In the genomic region with DNA sequence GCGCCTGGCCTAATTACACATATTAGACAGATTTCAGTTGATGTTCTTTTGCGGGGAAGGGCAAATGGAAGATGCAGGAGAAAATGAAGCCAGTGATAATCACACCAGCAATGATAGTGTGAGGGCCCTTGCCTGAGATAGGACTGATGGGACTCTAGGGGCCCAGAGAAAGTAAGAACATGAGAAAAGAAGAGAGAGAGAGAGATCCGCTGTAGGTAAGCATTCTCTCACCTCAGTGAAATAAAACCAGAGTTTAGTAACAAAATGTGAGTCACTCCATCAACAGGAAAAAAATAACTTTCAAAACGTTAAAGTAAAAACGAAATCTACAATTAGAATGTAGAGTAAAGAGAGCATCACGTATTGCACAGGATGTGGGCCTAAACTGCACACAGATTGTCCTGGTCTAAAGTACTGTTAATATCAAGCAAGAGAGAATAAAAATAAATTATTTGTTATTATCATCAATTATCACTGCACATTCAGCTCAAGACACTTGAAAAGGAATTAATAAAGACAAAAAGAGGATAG, we compare ENCODE assay signal across 27 cellular contexts. TPM values are rescaled to one million over a fixed set of nuclear protein-coding genes. Genes with fewer than 3 reads are reported as not detected.
"Had no signal": no experiment of that assay in that cellular context is flagged by ENCODE, and none has a peak within 500 bp of the region (broad histone marks: within the 10 kb centered on the region; RNA-seq: fewer than 3 reads in every experiment).

No MANE protein-coding gene starts in this region.

- H3K9me3 ChIP-seq: Peyer's patch had no signal

- H3K27ac Mint-ChIP-seq: activated naive CD4-positive, alpha-beta T cell treated with anti-CD3 and anti-CD28 coated beads, Interleukin-2, amount 10 ng/mL, durations not matched to agents 7 days and 5 days; activated naive CD8-positive, alpha-beta T cell treated with anti-CD3 and anti-CD28 coated beads for 36 hours; activated T-helper 2 cell treated with anti-CD3 and anti-CD28 coated beads, Interferon-gamma antibody, Interleukin-2, Interleukin-4, amounts not matched to agents 10 μg/mL and 5 μg/mL and 100 μg/mL, durations not matched to agents 14 hours and 24 hours and 36 hours; T-helper 1 cell treated with Interleukin-12 subunit alpha and Interleukin-12 subunit beta and Interleukin-4 antibody, amounts not matched to agents 30 μg/mL and 1 μg/mL, for 36 hours had no signal

- H3K36me3 Mint-ChIP-seq: activated naive CD4-positive, alpha-beta T cell treated with anti-CD3 and anti-CD28 coated beads, Interleukin-2, amount 10 ng/mL, durations not matched to agents 7 days and 5 days; activated naive CD8-positive, alpha-beta T cell treated with anti-CD3 and anti-CD28 coated beads for 36 hours had no signal

- H3K4me1 Mint-ChIP-seq: activated naive CD4-positive, alpha-beta T cell treated with anti-CD3 and anti-CD28 coated beads, Interleukin-2, amount 10 ng/mL, durations not matched to agents 7 days and 5 days; activated naive CD8-positive, alpha-beta T cell treated with anti-CD3 and anti-CD28 coated beads for 36 hours had no signal

- H3K36me3 ChIP-seq: brain microvascular endothelial cell, cardiac muscle cell, Peyer's patch had no signal

- H3K4me3 Mint-ChIP-seq: activated naive CD4-positive, alpha-beta T cell treated with anti-CD3 and anti-CD28 coated beads, Interleukin-2, amount 10 ng/mL, durations not matched to agents 7 days and 5 days; activated naive CD8-positive, alpha-beta T cell treated with anti-CD3 and anti-CD28 coated beads for 36 hours; activated T-cell treated with anti-CD3 and anti-CD28 coated beads, Interleukin-2, amount 50 U/mL, for 4 hours; T-helper 1 cell treated with Interleukin-12 subunit alpha and Interleukin-12 subunit beta and Interleukin-4 antibody, amounts not matched to agents 30 μg/mL and 1 μg/mL, for 36 hours had no signal

- H3K9me3 Mint-ChIP-seq: activated naive CD4-positive, alpha-beta T cell treated with anti-CD3 and anti-CD28 coated beads, Interleukin-2, amount 10 ng/mL, durations not matched to agents 7 days and 5 days; activated naive CD8-positive, alpha-beta T cell treated with anti-CD3 and anti-CD28 coated beads for 36 hours; activated T-cell treated with anti-CD3 and anti-CD28 coated beads, Interleukin-2, amount 50 U/mL, for 4 hours; T-helper 1 cell treated with Interleukin-12 subunit alpha and Interleukin-12 subunit beta and Interleukin-4 antibody, amounts not matched to agents 30 μg/mL and 1 μg/mL, for 36 hours had no signal

- DNase-seq: activated CD4-positive, alpha-beta T cell treated with anti-CD3 and anti-CD28 coated beads for 1 hour; activated CD4-positive, alpha-beta T cell treated with anti-CD3 and anti-CD28 coated beads, Interleukin-2, amount 50 U/mL, for 1 hour; activated CD8-positive, alpha-beta memory T cell treated with anti-CD3 and anti-CD28 coated beads for 24 hours; activated gamma-delta T cell treated with Interleukin-2 at 50 U/mL for 16 hours; activated naive CD4-positive, alpha-beta T cell treated with anti-CD3 and anti-CD28 coated beads, Interleukin-2, amount 10 ng/mL, durations not matched to agents 7 days and 5 days; activated naive CD8-positive, alpha-beta T cell treated with anti-CD3 and anti-CD28 coated beads for 36 hours; activated T-cell treated with anti-CD3 and anti-CD28 coated beads, Interleukin-2, amount 50 U/mL, for 4 hours; brain microvascular endothelial cell; cerebellar nuclear complex; NCI-H1092; NCI-H1417; NCI-H1930; NCI-H2107; NCI-H2171 treated with DMSO at 0.1 percent for 48 hours; NCI-H226; NCI-H526 treated with DMSO at 0.1 percent for 48 hours; NCI-H82; SHP77 treated with DMSO at 0.1 percent for 48 hours had no signal

- H3K27ac ChIP-seq: brain microvascular endothelial cell, cardiac muscle cell, KMS-11, Peyer's patch, RWPE1 had no signal

- H3K4me3 ChIP-seq: cardiac muscle cell, Peyer's patch had no signal

- H3K27me3 ChIP-seq: cardiac muscle cell, Peyer's patch had no signal

- H3K4me1 ChIP-seq: Peyer's patch had no signal

RNA-seq across cellular contexts. Expression of gene PRSS50, which starts 6.8 kb away (rescaled TPM):
- total RNA-seq: activated naive CD8-positive, alpha-beta T cell treated with anti-CD3 and anti-CD28 coated beads for 36 hours; activated T-cell treated with anti-CD3 and anti-CD28 coated beads, Interleukin-2, amount 50 U/mL, for 4 hours; activated T-helper 2 cell treated with anti-CD3 and anti-CD28 coated beads, Interferon-gamma antibody, Interleukin-2, Interleukin-4, amounts not matched to agents 10 μg/mL and 5 μg/mL and 100 μg/mL, durations not matched to agents 14 hours and 24 hours and 36 hours; MCF 10A; NCI-H460; Peyer's patch; SK-MEL-5 had no signal

RNA-seq across cellular contexts. Expression of gene TMIE, which starts 23.2 kb away (rescaled TPM):
- total RNA-seq: activated T-helper 2 cell treated with anti-CD3 and anti-CD28 coated beads, Interferon-gamma antibody, Interleukin-2, Interleukin-4, amounts not matched to agents 10 μg/mL and 5 μg/mL and 100 μg/mL, durations not matched to agents 14 hours and 24 hours and 36 hours had no signal
